ENCODE assay signal across 13 cellular contexts in the genomic region with DNA sequence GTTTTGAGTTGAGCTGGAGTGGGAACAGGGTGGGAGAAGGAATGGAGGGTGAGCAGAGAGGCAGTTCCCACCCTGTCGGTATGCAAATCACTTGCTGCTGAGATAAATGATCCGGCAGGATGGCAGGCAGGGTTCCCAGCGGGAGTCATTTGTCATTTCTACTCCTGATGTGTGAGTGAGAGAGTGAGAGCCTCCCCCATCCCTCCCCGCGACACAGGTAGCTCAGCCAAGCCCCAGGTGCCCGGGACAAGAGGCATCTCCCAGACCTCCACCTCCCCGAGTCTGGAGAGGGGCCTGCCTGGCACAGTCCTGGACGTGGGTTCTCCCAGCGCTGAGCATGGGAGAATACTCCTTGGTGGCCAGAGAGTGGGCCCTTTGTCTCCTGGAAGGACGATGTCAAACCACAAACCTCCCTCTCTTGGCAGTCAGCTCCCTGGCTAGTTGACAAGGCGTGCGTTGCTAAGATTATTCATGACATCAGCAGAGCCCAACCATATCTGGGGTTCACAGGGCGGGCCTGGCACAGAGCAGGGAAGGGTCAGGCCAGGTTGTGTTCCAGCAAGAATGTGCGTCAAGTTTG. TPM values are rescaled to one million over a fixed set of nuclear protein-coding genes. Genes with fewer than 3 reads are reported as not detected.
DNase-seq lines count a peak whose midpoint lies in the region; ATAC-seq, FAIRE-seq and TF ChIP-seq lines count a peak whose summit lies in the region.
"Had no signal": no experiment of that assay in that cellular context is flagged by ENCODE, and none has a peak within 500 bp of the region (broad histone marks: within the 10 kb centered on the region; RNA-seq: fewer than 3 reads in every experiment).

No MANE protein-coding gene starts in this region.

- no peak overlapping the region for H3K18ac ChIP-seq in H9 (ENCODE audit: insufficient read length, low read depth, low read length)

- H2BK5ac ChIP-seq in H9 (ENCODE audit: insufficient read length, low read length), result no peak overlapping the region

- no peaks in the 10 kb centered on the region for H3K79me1 ChIP-seq in H9 (ENCODE audit: insufficient read depth, low read depth, low read length, poor library complexity, severe bottlenecking)

- intact Hi-C loops in adrenal gland (cut with DNase I) (no loop called here), left ventricle myocardium superior (cut with micrococcal nuclease) (no loop called here), pancreas (cut with DNase I) (loop anchor here in 1 of 3 donors (10.0 kb wide), 1 partner anchor 80 kb away; no protein-coding TSS in a partner anchor)
- intact Hi-C loops in CD8-positive, alpha-beta T cell (cut with DNase I, micrococcal nuclease), result no loop called here

- no peaks in the 10 kb centered on the region for H3K9me3 ChIP-seq in H9 (ENCODE audit: control insufficient read depth, low read depth, low read length)
- no peaks in the 10 kb centered on the region for H3K9me3 ChIP-seq in adrenal gland (replicated peaks in 1 of 3)
- no peaks in the 10 kb centered on the region for H3K9me3 ChIP-seq in pancreas
- no peaks in the 10 kb centered on the region for H3K9me3 ChIP-seq in CD8-positive, alpha-beta T cell (ENCODE audit: low read length)
- H3K9me3 ChIP-seq: thoracic aorta had no signal

- H3K9ac ChIP-seq in H9 (ENCODE audit: extremely low read depth, insufficient read length, low read length), result no peak overlapping the region

- peaks cover 68 to 72% of the 10 kb centered on the region in 2 experiments for H3K4me1 Mint-ChIP-seq in H9
- peaks cover 19% of the 10 kb centered on the region for H3K4me1 Mint-ChIP-seq in CD8-positive, alpha-beta T cell (ENCODE audit: low read depth)

- H3K4me1 ChIP-seq in H9 (ENCODE audit: insufficient read depth, low read length) (peaks cover 15% of the 10 kb centered on the region; the same call in 1 of the 2 replicates), adrenal gland (replicated peaks in 1 of 2) (no peaks in the 10 kb centered on the region), pancreas (no peaks in the 10 kb centered on the region)
- peaks cover 13% of the 10 kb centered on the region for H3K4me1 ChIP-seq in CD8-positive, alpha-beta T cell (ENCODE audit: insufficient read depth, low read length)

- H2BK20ac ChIP-seq in H9 (ENCODE audit: low read depth, low read length, poor library complexity, severe bottlenecking), result no peak overlapping the region

- H2BK120ac ChIP-seq in H9 (ENCODE audit: low read depth, low read length, poor library complexity, severe bottlenecking), result no peak overlapping the region

- peak overlapping the region; percentile 35 for H3K4me2 ChIP-seq in H9 (ENCODE audit: insufficient read depth, insufficient read length, low read length)

- no peak for TF ChIP-seq POLR2A in adrenal gland (IDR thresholded peaks at IDR 0.05)

- no peak overlapping the region for H4K5ac ChIP-seq in H9 (ENCODE audit: insufficient read length, low read depth, low read length)

- H3K56ac ChIP-seq in H9 (ENCODE audit: insufficient read length, low read depth, low read length), result no peak overlapping the region

- H3K79me2 ChIP-seq in H9 (ENCODE audit: insufficient read depth, low read length), result no peaks in the 10 kb centered on the region

- no CpG with 5 or more reads among the region's 14 CpGs for WGBS in H9 (ENCODE audit: extremely low coverage, insufficient read length, low lambda C conversion rate)
- 24 to 60% (median 34%) methylated on average over 5 to 14 of the region's 14 CpGs for WGBS in adrenal gland, 4 donors
- 14 to 15% methylated on average over 14 of the region's 14 CpGs for WGBS in pancreas, 2 donors

- ATAC-seq in left ventricle myocardium superior (peak; percentile 90), pancreas (peak; percentile 66 to 83 (median 70))
- ATAC-seq in CD8-positive, alpha-beta T cell, result no peak

- H3K27ac ChIP-seq in H9 (ENCODE audit: insufficient read length, low read depth, low read length), result no peak overlapping the region
- H3K27ac ChIP-seq in adrenal gland, result no peak overlapping the region
- peak overlapping the region in 1 of 4 donors; percentile 1 for H3K27ac ChIP-seq in pancreas
- H3K27ac ChIP-seq in CD8-positive, alpha-beta T cell (ENCODE audit: low read depth, low read length), result no peak overlapping the region
- H3K27ac ChIP-seq: thoracic aorta had no signal

- no peak overlapping the region for H3K14ac ChIP-seq in H9 (ENCODE audit: insufficient read depth, low read length)

- H3K23me2 ChIP-seq in H9 (ENCODE audit: insufficient read length, low read depth, low read length, poor library complexity, severe bottlenecking), result no peaks in the 10 kb centered on the region

- no peak overlapping the region for H4K91ac ChIP-seq in H9 (ENCODE audit: insufficient read length, low read depth, low read length)

- peaks cover 2 to 8% (median 6%) of the 10 kb centered on the region in 3 experiments; a peak in 4 of 7 replicates for H3K36me3 Mint-ChIP-seq in H9 (ENCODE audit: insufficient read depth in 1 of 3, low read depth in 3 of 3)
- H3K36me3 Mint-ChIP-seq in CD8-positive, alpha-beta T cell, result no peaks in the 10 kb centered on the region

- H3K4me3 ChIP-seq in adrenal gland (no peak overlapping the region), pancreas (no peak overlapping the region)
- H3K4me3 ChIP-seq in CD8-positive, alpha-beta T cell (ENCODE audit: low read depth, low read length), result no peak overlapping the region
- H3K4me3 ChIP-seq: thoracic aorta had no signal

- FAIRE-seq in pancreas (lab: Jason Lieb, UNC), result no peak
- FAIRE-seq: D721Med had no signal

- no peak overlapping the region for H2AFZ ChIP-seq in H9 (ENCODE audit: low read length)

- H2BK15ac ChIP-seq in H9 (ENCODE audit: low read depth, low read length), result no peak overlapping the region

- POLR2A ChIA-PET in CD8-positive, alpha-beta T cell (lab: Charles Lee), result no interaction called here

- DNase-seq in H9 (peak; percentile 92), adrenal gland (peak in 5 of 7 donors; percentile 10 to 78 (median 42)), left ventricle myocardium superior (peak; percentile 78), pancreas (peak in 3 of 6 donors; percentile 52 to 58 (median 56)), NCI-H1092 treated with DMSO at 0.1 percent for 48 hours (lab: John Stamatoyannopoulos, UW) (no peak)
- no peak for DNase-seq in CD8-positive, alpha-beta T cell
- DNase-seq in activated T-cell treated with anti-CD3 and anti-CD28 coated beads, Interleukin-2, amount 50 U/mL, for 48 hours, result no peak
- no peak for DNase-seq in activated naive CD4-positive, alpha-beta T cell (lab: John Stamatoyannopoulos, UW)
- DNase-seq: activated T-cell treated with anti-CD3 and anti-CD28 coated beads, Interleukin-2, amount 50 U/mL, for 24 hours; NCI-H2081 treated with DMSO at 0.1 percent for 48 hours had no signal

- peak overlapping the region; percentile 44 to 93 (median 92); a peak in 4 of 7 replicates for H3K27ac Mint-ChIP-seq in H9
- H3K27ac Mint-ChIP-seq in CD8-positive, alpha-beta T cell, result no peak overlapping the region
- H3K27ac Mint-ChIP-seq: activated T-cell treated with anti-CD3 and anti-CD28 coated beads, Interleukin-2, amount 50 U/mL, for 24 hours; T-helper 1 cell treated with Interleukin-12 subunit alpha and Interleukin-12 subunit beta and Interleukin-4 antibody, amounts not matched to agents 30 μg/mL and 1 μg/mL, for 36 hours had no signal

- H3K36me3 ChIP-seq in adrenal gland (replicated peaks in 1 of 2), result no peaks in the 10 kb centered on the region
- H3K36me3 ChIP-seq in pancreas, result no peaks in the 10 kb centered on the region
- no peaks in the 10 kb centered on the region for H3K36me3 ChIP-seq in CD8-positive, alpha-beta T cell (ENCODE audit: insufficient read depth, low read length)
- H3K36me3 ChIP-seq: thoracic aorta had no signal

- H3K4me3 Mint-ChIP-seq in H9, result peak overlapping the region; percentile 33 to 69; a peak in 4 of 5 replicates
- no peak overlapping the region for H3K4me3 Mint-ChIP-seq in CD8-positive, alpha-beta T cell
- H3K4me3 Mint-ChIP-seq: activated T-cell treated with anti-CD3 and anti-CD28 coated beads, Interleukin-2, amount 50 U/mL, for 24 hours; T-helper 1 cell treated with Interleukin-12 subunit alpha and Interleukin-12 subunit beta and Interleukin-4 antibody, amounts not matched to agents 30 μg/mL and 1 μg/mL, for 36 hours had no signal

- CTCF ChIA-PET in CD8-positive, alpha-beta T cell (lab: Charles Lee), result interaction anchor here (1.1 kb wide), 1 partner anchor 88 kb away, joined by 4 read pairs; no protein-coding TSS in a partner anchor

- H3T11ph ChIP-seq in H9 (ENCODE audit: low read length), result no peak overlapping the region

- no peak overlapping the region for H3K23ac ChIP-seq in H9 (ENCODE audit: insufficient read length, low read depth, low read length)

- peaks cover 49% of the 10 kb centered on the region for H3K27me3 Mint-ChIP-seq in H9 (ENCODE audit: low read depth)
- no peaks in the 10 kb centered on the region for H3K27me3 Mint-ChIP-seq in CD8-positive, alpha-beta T cell (ENCODE audit: low read depth)
- H3K27me3 Mint-ChIP-seq: activated T-cell treated with anti-CD3 and anti-CD28 coated beads, Interleukin-2, amount 50 U/mL, for 24 hours had no signal

- no peak overlapping the region for H3K4ac ChIP-seq in H9 (ENCODE audit: low read depth, low read length)

- peaks cover 6 to 7% of the 10 kb centered on the region in 2 experiments for H3K9me3 Mint-ChIP-seq in H9
- H3K9me3 Mint-ChIP-seq in CD8-positive, alpha-beta T cell, result no peaks in the 10 kb centered on the region
- H3K9me3 Mint-ChIP-seq: activated T-cell treated with anti-CD3 and anti-CD28 coated beads, Interleukin-2, amount 50 U/mL, for 24 hours; T-helper 1 cell treated with Interleukin-12 subunit alpha and Interleukin-12 subunit beta and Interleukin-4 antibody, amounts not matched to agents 30 μg/mL and 1 μg/mL, for 36 hours had no signal

- H4K8ac ChIP-seq in H9 (replicated peaks; ENCODE audit: insufficient read length, low read depth, low read length), result no peak overlapping the region

- H3K27me3 ChIP-seq in H9 (ENCODE audit: insufficient read depth, low read length) (no peaks in the 10 kb centered on the region), adrenal gland (peaks cover 17% of the 10 kb centered on the region), pancreas (peaks cover 0 to 4% (median 0%) of the 10 kb centered on the region in 4 donors)
- no peaks in the 10 kb centered on the region for H3K27me3 ChIP-seq in CD8-positive, alpha-beta T cell (ENCODE audit: insufficient read depth, low read length)

- H2BK12ac ChIP-seq in H9 (ENCODE audit: insufficient read length, low read depth, low read length), result no peak overlapping the region

- H2AK5ac ChIP-seq in H9 (ENCODE audit: insufficient read length, low read length), result no peak overlapping the region

- TF ChIP-seq CTCF in H9 (conservative IDR thresholded peaks at IDR 0.05) (no peak), adrenal gland (IDR thresholded peaks at IDR 0.05) (no peak), pancreas (IDR thresholded peaks at IDR 0.05) (no peak)
- TF ChIP-seq CTCF in CD8-positive, alpha-beta T cell (IDR thresholded peaks at IDR 0.05), result no peak

- H4K20me1 ChIP-seq in H9 (ENCODE audit: control insufficient read depth, insufficient read depth, insufficient read length), result peaks cover 2% of the 10 kb centered on the region

RNA-seq across cellular contexts. Expression of gene TNRC6C, which starts 33.7 kb away (rescaled TPM):
- total RNA-seq in H9 (2021) (24.7 and 25.7 TPM in 2 replicates), adrenal gland (10 to 100 TPM in 6 of 8 donors, 1 to 10 TPM in 2; 5.1 to 18.7 (median 11.9) TPM), left ventricle myocardium superior (21.2 TPM), pancreas (10 to 100 TPM in 3 of 6 donors, 1 to 10 TPM in 3; 7.0 to 15.5 (median 9.1) TPM)
- polyA plus RNA-seq in adrenal gland (10 to 100 TPM in 1 of 3 donors, 1 to 10 TPM in 2; 3.8 to 10.9 (median 5.2) TPM), pancreas (1 to 10 TPM; 4.0 to 7.3 TPM)
- total RNA-seq in CD8-positive, alpha-beta T cell, result 10 to 100 TPM; 49.3 to 53.8 TPM

Comparison
In these comparisons a context has a peak if more than half of its experiments do, and no peak if none do; other contexts are left out.
1. DNase-seq: peak in H9 (single experiment), adrenal gland (5 of 7) and left ventricle myocardium superior (single experiment); none in CD8-positive, alpha-beta T cell (0 of 7), activated T-cell treated with anti-CD3 and anti-CD28 coated beads, Interleukin-2, amount 50 U/mL, for 48 hours (0 of 2), activated naive CD4-positive, alpha-beta T cell (0 of 4) and NCI-H1092 treated with DMSO at 0.1 percent for 48 hours (single experiment).